In the genomic region with DNA sequence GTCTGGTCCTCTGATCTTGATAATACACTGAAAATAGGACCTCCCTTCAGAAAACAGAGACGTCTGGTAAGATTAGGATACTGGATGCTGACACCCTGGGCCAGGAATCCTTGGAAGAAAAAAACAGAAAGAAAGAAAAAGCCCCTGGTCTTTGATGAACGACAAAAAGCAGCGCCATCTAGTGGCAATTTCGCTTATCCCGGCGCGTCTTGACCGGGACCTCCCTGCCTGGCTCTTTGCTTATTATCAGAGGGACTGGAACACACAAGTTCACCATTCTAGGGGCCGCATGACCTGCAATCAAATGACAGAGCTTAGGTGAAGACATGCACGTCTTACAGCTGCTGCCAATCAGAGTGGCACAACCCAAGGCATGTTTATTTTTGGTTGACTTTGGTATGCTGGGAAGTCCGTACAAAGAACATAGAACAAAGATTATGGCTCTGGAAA, we compare ENCODE assay signal across 9 cellular contexts.
A peak's percentile ranks its signal among the peaks of the same experiment; 100 is the strongest.
DNase-seq lines count a peak whose midpoint lies in the region; ATAC-seq and TF ChIP-seq lines count a peak whose summit lies in the region.
"Had no signal": no experiment of that assay in that cellular context is flagged by ENCODE, and none has a peak within 500 bp of the region (broad histone marks: within the 10 kb centered on the region; RNA-seq: fewer than 3 reads in every experiment).

No MANE protein-coding gene starts in this region.

- intact Hi-C loops in head of caudate nucleus (cut with DNase I) (no loop called here), psoas muscle (cut with DNase I) (loop anchor here in 1 of 2 donors (5.0 kb wide), 1 partner anchor 1077 kb away; no protein-coding TSS in a partner anchor)

- H3K27me3 ChIP-seq in psoas muscle (ENCODE audit: insufficient read depth in 3 of 3, low read length in 2 of 3) = no peaks in the 10 kb centered on the region

- ATAC-seq in HG03439 (IDR thresholded peaks at IDR 0.05; ENCODE audit: unreplicated experiment) (peak; percentile 52), psoas muscle (peak; percentile 58 to 84 (median 67)), HG02678 (IDR thresholded peaks at IDR 0.05; ENCODE audit: unreplicated experiment) (no peak)

- no peak overlapping the region for H3K27ac ChIP-seq in psoas muscle
- H3K27ac ChIP-seq: epithelial cell of prostate had no signal

- 4 to 12% (median 8%) methylated on average over 11 of the region's 11 CpGs for WGBS in psoas muscle, 3 donors

- no peak overlapping the region for H3K4me3 ChIP-seq in psoas muscle

- peak; percentile 14 for DNase-seq in stimulated activated naive CD4-positive, alpha-beta T cell treated with Interleukin-2 at 50 U/mL for 16 hours (lab: John Stamatoyannopoulos, UW)
- DNase-seq in stimulated activated naive CD4-positive, alpha-beta T cell (lab: John Stamatoyannopoulos, UW) = no peak
- DNase-seq in NCI-H748 (lab: John Stamatoyannopoulos, UW; ENCODE audit: unreplicated experiment) = peak; percentile 87
- DNase-seq in activated T-cell treated with anti-CD3 and anti-CD28 coated beads, Interleukin-2, amount 50 U/mL, for 1 hour = peak; percentile 18
- peak; percentile 36 to 93 (median 82) for DNase-seq in head of caudate nucleus
- DNase-seq in psoas muscle = peak; percentile 67 to 73

- H3K9me3 ChIP-seq in psoas muscle = no peaks in the 10 kb centered on the region

- TF ChIP-seq CTCF in psoas muscle (IDR thresholded peaks at IDR 0.05) = peak; percentile 77

- peaks cover 16% of the 10 kb centered on the region for H3K4me1 ChIP-seq in psoas muscle

- no peaks in the 10 kb centered on the region for H3K36me3 ChIP-seq in psoas muscle (ENCODE audit: insufficient read depth in 1 of 2, low read depth in 1 of 2)

Comparison
In these comparisons a context has a peak if more than half of its experiments do, and no peak if none do; other contexts are left out.
1. DNase-seq: peak in stimulated activated naive CD4-positive, alpha-beta T cell treated with Interleukin-2 at 50 U/mL for 16 hours (single experiment), NCI-H748 (single experiment), activated T-cell treated with anti-CD3 and anti-CD28 coated beads, Interleukin-2, amount 50 U/mL, for 1 hour (single experiment), head of caudate nucleus (42 of 42) and psoas muscle (2 of 2); none in stimulated activated naive CD4-positive, alpha-beta T cell (0 of 6).